In genomic region chr16:70065376-70065745, GRCh38 we compare ENCODE assay signal across 8 cellular contexts. TPM values are rescaled to one million over a fixed set of nuclear protein-coding genes. Genes with fewer than 3 reads are reported as not detected.
A peak's percentile ranks its signal among the peaks of the same experiment; 100 is the strongest.
DNase-seq lines count a peak whose midpoint lies in the region; ATAC-seq, FAIRE-seq and TF ChIP-seq lines count a peak whose summit lies in the region.
"Not testable (repeated sequence)": the region's sequence is repeated elsewhere in the genome, so short reads cannot be mapped to it uniquely, and the experiment has no call there.

No MANE protein-coding gene starts in this region.

- H3K27me3 ChIP-seq in DOHH2 (ENCODE audit: control insufficient read depth, low read length); astrocyte (ENCODE audit: insufficient read depth, low read length); naive thymus-derived CD4-positive, alpha-beta T cell (ENCODE audit: control insufficient read depth in 2 of 2, insufficient read depth in 2 of 2, low read length in 2 of 2); suprapubic skin: not testable (repeated sequence)

- CTCF ChIA-PET in naive thymus-derived CD4-positive, alpha-beta T cell (lab: Charles Lee) = not testable (repeated sequence)

- TF ChIP-seq CTCF in DOHH2 (IDR thresholded peaks at IDR 0.05; ENCODE audit: low read depth, low read length, poor library complexity, severe bottlenecking); astrocyte (IDR thresholded peaks at IDR 0.05; ENCODE audit: insufficient read depth, low read depth, low read length); suprapubic skin (IDR thresholded peaks at IDR 0.05): not testable (repeated sequence)

- not testable (repeated sequence) for H3K9me3 Mint-ChIP-seq in astrocyte (ENCODE audit: unreplicated experiment); naive thymus-derived CD4-positive, alpha-beta T cell

- H3K79me2 ChIP-seq in DOHH2 (ENCODE audit: control insufficient read depth, low read length) = peaks cover 14% of the 10 kb centered on the region
- peaks cover 33% of the 10 kb centered on the region for H3K79me2 ChIP-seq in astrocyte (ENCODE audit: insufficient read depth, low read length)

- peak overlapping the region; percentile 74 for H3K4me3 ChIP-seq in DOHH2 (ENCODE audit: low read length)
- H3K4me3 ChIP-seq in SK-N-MC = peak overlapping the region; percentile 71
- H3K4me3 ChIP-seq in astrocyte (ENCODE audit: insufficient read depth, low read depth, low read length) = peak overlapping the region; percentile 58
- peak overlapping the region; percentile 68 for H3K4me3 ChIP-seq in naive thymus-derived CD4-positive, alpha-beta T cell (ENCODE audit: low read length)
- peak overlapping the region; percentile 90 for H3K4me3 ChIP-seq in suprapubic skin

- H3K9me2 ChIP-seq in DOHH2 (replicated peaks; ENCODE audit: control insufficient read depth, low read length) = not testable (repeated sequence)

- not testable (repeated sequence) for H3K27me3 Mint-ChIP-seq in astrocyte (ENCODE audit: low read depth, unreplicated experiment); naive thymus-derived CD4-positive, alpha-beta T cell

- not testable (repeated sequence) for H3K27ac ChIP-seq in DOHH2 (ENCODE audit: low read depth, low read length); SK-N-MC; astrocyte (ENCODE audit: low read depth, low read length)
- peak overlapping the region; percentile 85 for H3K27ac ChIP-seq in naive thymus-derived CD4-positive, alpha-beta T cell (ENCODE audit: low read depth, low read length)
- peak overlapping the region; percentile 92 for H3K27ac ChIP-seq in suprapubic skin

- not testable (repeated sequence) for H4K20me1 ChIP-seq in DOHH2 (ENCODE audit: control insufficient read depth, insufficient read depth, low read depth, low read length)
- H4K20me1 ChIP-seq in astrocyte (ENCODE audit: insufficient read depth, low read length) = peaks cover 33% of the 10 kb centered on the region

- POLR2A ChIA-PET in naive thymus-derived CD4-positive, alpha-beta T cell (lab: Charles Lee) = not testable (repeated sequence)

- peaks cover 11% of the 10 kb centered on the region for H3K4me1 Mint-ChIP-seq in astrocyte (ENCODE audit: low read depth, unreplicated experiment)
- peaks cover 0 to 21% (median 11%) of the 10 kb centered on the region in 7 donors for H3K4me1 Mint-ChIP-seq in naive thymus-derived CD4-positive, alpha-beta T cell

- FAIRE-seq in astrocyte (lab: Jason Lieb, UNC) = not testable (repeated sequence)

- 0% methylated on average over 10 of the region's 40 CpGs for WGBS in suprapubic skin

- H3K4me2 ChIP-seq in DOHH2 (ENCODE audit: low read length) (peak overlapping the region; percentile 77), astrocyte (ENCODE audit: low read length) (peak overlapping the region; percentile 83)

- peak; percentile 27 for ATAC-seq in GM21619 (IDR thresholded peaks at IDR 0.05; ENCODE audit: unreplicated experiment)
- ATAC-seq in HG03159 (IDR thresholded peaks at IDR 0.05; ENCODE audit: unreplicated experiment) = peak; percentile 25
- peak; percentile 68 for ATAC-seq in Right ventricle myocardium superior (ENCODE audit: poor library complexity)
- peak; percentile 34 for ATAC-seq in naive thymus-derived CD4-positive, alpha-beta T cell

- H3K9ac ChIP-seq in SK-N-MC (ENCODE audit: insufficient read length) = not testable (repeated sequence)
- H3K9ac ChIP-seq in astrocyte (ENCODE audit: low read length) = peak overlapping the region; percentile 80

- peak overlapping the region; percentile 88 for H3K4me3 Mint-ChIP-seq in astrocyte (ENCODE audit: unreplicated experiment)
- H3K4me3 Mint-ChIP-seq in naive thymus-derived CD4-positive, alpha-beta T cell = peak overlapping the region; percentile 78 to 95 (median 87)

- intact Hi-C loops in Right ventricle myocardium superior (cut with DNase I) = not testable (repeated sequence)
- intact Hi-C loops in naive thymus-derived CD4-positive, alpha-beta T cell (cut with micrococcal nuclease) = loop anchor here in 1 of 2 donors (2.0 to 5.0 kb wide), 3 partner anchors 39 to 308 kb away; partner anchors contain the start of gene PDPR

- not testable (repeated sequence) for TF ChIP-seq EP300 in suprapubic skin (IDR thresholded peaks at IDR 0.05)

- not testable (repeated sequence) for H3K27ac Mint-ChIP-seq in astrocyte (ENCODE audit: unreplicated experiment)
- H3K27ac Mint-ChIP-seq in naive thymus-derived CD4-positive, alpha-beta T cell = peak overlapping the region in 4 of 9 donors; percentile 44 to 94 (median 92)

- not testable (repeated sequence) for H3K9me3 ChIP-seq in DOHH2 (ENCODE audit: control insufficient read depth, insufficient read depth, low read length); SK-N-MC (ENCODE audit: low read depth, low read length); astrocyte (ENCODE audit: insufficient read depth, low read depth, low read length); naive thymus-derived CD4-positive, alpha-beta T cell (ENCODE audit: control insufficient read depth in 2 of 3, low read length in 3 of 3); suprapubic skin

- H3K36me3 Mint-ChIP-seq in astrocyte (ENCODE audit: low read depth, unreplicated experiment); naive thymus-derived CD4-positive, alpha-beta T cell: not testable (repeated sequence)

- not testable (repeated sequence) for H3K36me3 ChIP-seq in DOHH2 (ENCODE audit: control insufficient read depth, low read length); SK-N-MC (ENCODE audit: insufficient read depth, low read length); astrocyte (ENCODE audit: insufficient read depth, low read length); naive thymus-derived CD4-positive, alpha-beta T cell (ENCODE audit: control insufficient read depth in 2 of 3, insufficient read depth in 3 of 3, low read length in 3 of 3); suprapubic skin

- H3F3A ChIP-seq in DOHH2 (ENCODE audit: control insufficient read depth, insufficient read depth) = not testable (repeated sequence)

- H2AFZ ChIP-seq in astrocyte (ENCODE audit: low read depth, low read length) = peak overlapping the region; percentile 56

- TF ChIP-seq POLR2A in suprapubic skin (IDR thresholded peaks at IDR 0.05) = not testable (repeated sequence)

- DNase-seq in SK-N-MC (ENCODE audit: low read depth, low spot score); astrocyte (ENCODE audit: low read depth); Right ventricle myocardium superior; suprapubic skin (ENCODE audit: low spot score in 2 of 2): not testable (repeated sequence)
- peak in 2 of 9 donors; percentile 18 to 41 for DNase-seq in naive thymus-derived CD4-positive, alpha-beta T cell

- H3K4me1 ChIP-seq in DOHH2 (ENCODE audit: control insufficient read depth, low read length) (peaks cover 19% of the 10 kb centered on the region), suprapubic skin (peaks cover 19% of the 10 kb centered on the region)
- H3K4me1 ChIP-seq in astrocyte (ENCODE audit: insufficient read depth, low read length); naive thymus-derived CD4-positive, alpha-beta T cell (ENCODE audit: control insufficient read depth in 2 of 2, insufficient read depth in 2 of 2, low read length in 2 of 2): not testable (repeated sequence)

RNA-seq across cellular contexts. Expression of gene PDPR, which starts 48.8 kb away (rescaled TPM):
- total RNA-seq in astrocyte (22.0 and 22.7 TPM in 2 replicates), Right ventricle myocardium superior (19.8 TPM), suprapubic skin (10 to 100 TPM; 16.7 to 38.8 (median 33.6) TPM)
- 10 to 100 TPM; 35.0 to 42.8 (median 37.9) TPM for total RNA-seq in naive thymus-derived CD4-positive, alpha-beta T cell
- polyA plus RNA-seq in naive thymus-derived CD4-positive, alpha-beta T cell = 10 to 100 TPM in 1 of 2 donors, 1 to 10 TPM in 1; 6.0 to 12.7 TPM
